24 cellular contexts compared by ENCODE assay signal in the genomic region with DNA sequence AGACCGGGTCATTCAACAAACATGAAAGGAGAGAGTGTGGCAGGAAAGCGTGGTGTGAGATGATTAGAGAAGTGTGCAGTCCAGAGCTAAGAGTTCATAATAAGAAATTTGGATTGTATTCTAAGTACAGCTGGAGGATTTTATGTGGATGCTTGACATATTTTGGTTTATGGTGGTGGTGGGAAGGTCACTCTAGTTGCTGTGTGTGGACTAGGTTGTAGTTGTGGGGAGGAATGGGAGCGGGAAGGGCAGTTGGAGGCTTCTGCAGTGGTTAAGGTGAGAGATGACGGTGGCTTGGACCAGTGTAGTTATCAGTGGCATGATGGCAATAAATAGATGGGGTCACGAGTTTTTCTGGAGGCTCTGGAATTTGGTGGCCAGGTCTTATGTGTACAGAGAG. TPM values are rescaled to one million over a fixed set of nuclear protein-coding genes. Genes with fewer than 3 reads are reported as not detected.
"Had no signal": no experiment of that assay in that cellular context is flagged by ENCODE, and none has a peak within 500 bp of the region (broad histone marks: within the 10 kb centered on the region; RNA-seq: fewer than 3 reads in every experiment).

No MANE protein-coding gene starts in this region.

- ATAC-seq: activated CD4-positive, CD25-positive, alpha-beta regulatory T cell treated with anti-CD3 and anti-CD28 coated beads, Interleukin-2, amount 50 U/mL, for 24 hours; activated CD8-positive, alpha-beta memory T cell treated with anti-CD3 and anti-CD28 coated beads, Interleukin-2, amount 10 ng/mL, durations not matched to agents 7 days and 5 days; activated naive CD4-positive, alpha-beta T cell treated with anti-CD3 and anti-CD28 coated beads, Interleukin-2, amount 50 U/mL, for 72 hours; activated naive CD8-positive, alpha-beta T cell treated with anti-CD3 and anti-CD28 coated beads, Interleukin-2, amount 50 U/mL, for 24 hours; PC-3 had no signal

- H3K9me3 ChIP-seq: ascending aorta had no signal

- H3K27ac Mint-ChIP-seq: activated CD8-positive, alpha-beta memory T cell treated with anti-CD3 and anti-CD28 coated beads, Interleukin-2, amount 10 ng/mL, durations not matched to agents 7 days and 5 days; activated naive CD4-positive, alpha-beta T cell treated with anti-CD3 and anti-CD28 coated beads, Interleukin-2, amount 50 U/mL, for 72 hours; activated naive CD8-positive, alpha-beta T cell treated with anti-CD3 and anti-CD28 coated beads, Interleukin-2, amount 50 U/mL, for 24 hours; activated T-cell treated with anti-CD3 and anti-CD28 coated beads, Interleukin-2, amount 50 U/mL, for 24 hours; activated T-helper 1 cell treated with anti-CD3 and anti-CD28 coated beads, Interleukin-12 subunit alpha, Interleukin-12 subunit beta, Interleukin-2, Interleukin-4 antibody, amounts not matched to agents 30 ng/mL and 10 ng/mL and 1 ng/mL, durations not matched to agents 14 hours and 24 hours and 36 hours had no signal

- H3K9me3 Mint-ChIP-seq: activated naive CD4-positive, alpha-beta T cell treated with anti-CD3 and anti-CD28 coated beads, Interleukin-2, amount 50 U/mL, for 72 hours; activated naive CD8-positive, alpha-beta T cell treated with anti-CD3 and anti-CD28 coated beads, Interleukin-2, amount 50 U/mL, for 24 hours; activated T-cell treated with anti-CD3 and anti-CD28 coated beads, Interleukin-2, amount 50 U/mL, for 24 hours; activated T-helper 1 cell treated with anti-CD3 and anti-CD28 coated beads, Interleukin-12 subunit alpha, Interleukin-12 subunit beta, Interleukin-2, Interleukin-4 antibody, amounts not matched to agents 30 ng/mL and 10 ng/mL and 1 ng/mL, durations not matched to agents 14 hours and 24 hours and 36 hours had no signal

- H3K4me3 Mint-ChIP-seq: activated CD8-positive, alpha-beta memory T cell treated with anti-CD3 and anti-CD28 coated beads, Interleukin-2, amount 10 ng/mL, durations not matched to agents 7 days and 5 days; activated naive CD8-positive, alpha-beta T cell treated with anti-CD3 and anti-CD28 coated beads, Interleukin-2, amount 50 U/mL, for 24 hours; activated T-cell treated with anti-CD3 and anti-CD28 coated beads, Interleukin-2, amount 50 U/mL, for 24 hours; activated T-helper 1 cell treated with anti-CD3 and anti-CD28 coated beads, Interleukin-12 subunit alpha, Interleukin-12 subunit beta, Interleukin-2, Interleukin-4 antibody, amounts not matched to agents 30 ng/mL and 10 ng/mL and 1 ng/mL, durations not matched to agents 14 hours and 24 hours and 36 hours had no signal

- H3K36me3 Mint-ChIP-seq: activated CD8-positive, alpha-beta memory T cell treated with anti-CD3 and anti-CD28 coated beads, Interleukin-2, amount 10 ng/mL, durations not matched to agents 7 days and 5 days; activated naive CD4-positive, alpha-beta T cell treated with anti-CD3 and anti-CD28 coated beads, Interleukin-2, amount 50 U/mL, for 72 hours had no signal

- H3K36me3 ChIP-seq: ascending aorta, brain microvascular endothelial cell, cardiac muscle cell, SJSA1 had no signal

- H3K27me3 ChIP-seq: ascending aorta, brain microvascular endothelial cell, cardiac muscle cell, SJSA1 had no signal

- DNase-seq: activated CD4-positive, alpha-beta T cell treated with anti-CD3 and anti-CD28 coated beads for 4 hours; activated CD4-positive, alpha-beta T cell treated with anti-CD3 and anti-CD28 coated beads, Interleukin-2, amount 50 U/mL, for 48 hours; activated CD8-positive, alpha-beta memory T cell treated with anti-CD3 and anti-CD28 coated beads, Interleukin-2, amount 10 ng/mL, durations not matched to agents 7 days and 5 days; activated effector memory CD4-positive, alpha-beta T cell treated with anti-CD3 and anti-CD28 coated beads, Interleukin-2, amount 50 U/mL, for 16 hours; activated naive CD4-positive, alpha-beta T cell treated with Interleukin-2 at 50 U/mL for 16 hours; activated naive CD8-positive, alpha-beta T cell treated with anti-CD3 and anti-CD28 coated beads, Interleukin-2, amount 50 U/mL, for 24 hours; activated T-cell treated with anti-CD3 and anti-CD28 coated beads, Interleukin-2, amount 50 U/mL, for 24 hours; amniotic stem cell; brain microvascular endothelial cell; NCI-H1105 treated with DMSO at 0.1 percent for 48 hours; NCI-H1436 treated with DMSO at 0.1 percent for 48 hours; NCI-H187; NCI-H2081; NCI-H510A treated with DMSO at 0.1 percent for 48 hours; PC-3; SHP77; SW 1271 had no signal

- H3K27me3 Mint-ChIP-seq: activated CD8-positive, alpha-beta memory T cell treated with anti-CD3 and anti-CD28 coated beads, Interleukin-2, amount 10 ng/mL, durations not matched to agents 7 days and 5 days had no signal

- H3K4me3 ChIP-seq: ascending aorta, cardiac muscle cell, SJSA1 had no signal

- H3K27ac ChIP-seq: brain microvascular endothelial cell, cardiac muscle cell had no signal

RNA-seq across cellular contexts. Expression of a gene that starts 45.7 kb away (rescaled TPM):
- total RNA-seq: activated CD8-positive, alpha-beta memory T cell treated with anti-CD3 and anti-CD28 coated beads, Interleukin-2, amount 10 ng/mL, durations not matched to agents 7 days and 5 days; activated naive CD4-positive, alpha-beta T cell treated with anti-CD3 and anti-CD28 coated beads, Interleukin-2, amount 50 U/mL, for 72 hours; activated T-helper 1 cell treated with anti-CD3 and anti-CD28 coated beads, Interleukin-12 subunit alpha, Interleukin-12 subunit beta, Interleukin-2, Interleukin-4 antibody, amounts not matched to agents 30 ng/mL and 10 ng/mL and 1 ng/mL, durations not matched to agents 14 hours and 24 hours and 36 hours; ascending aorta; cardiac muscle cell; PC-3; SJSA1; T-helper 1 cell treated with Interleukin-12 subunit alpha and Interleukin-12 subunit beta and Interleukin-4 antibody, amounts not matched to agents 30 ng/mL and 1 ng/mL, for 36 hours had no signal
